ENCODE assay signal across 13 cellular contexts in the genomic region with DNA sequence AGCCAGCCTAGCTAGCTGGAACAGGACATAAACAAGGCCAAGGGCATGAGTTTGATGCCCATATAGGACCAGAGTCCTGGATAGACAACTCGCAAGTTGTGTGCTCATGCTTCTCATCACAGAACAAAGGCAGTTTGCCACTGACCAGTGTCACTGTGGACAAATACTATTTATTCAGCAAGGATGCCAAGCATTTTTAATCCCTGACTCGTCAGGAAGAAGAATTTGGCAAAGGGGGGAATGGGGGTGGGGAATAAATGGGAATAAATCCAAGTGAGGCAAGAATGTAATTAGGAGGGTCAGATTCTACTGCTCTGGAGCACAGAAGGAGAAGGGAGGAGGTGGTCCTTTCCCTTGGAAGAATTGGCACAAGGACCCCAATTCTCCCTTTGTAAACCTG. TPM values are rescaled to one million over a fixed set of nuclear protein-coding genes. Genes with fewer than 3 reads are reported as not detected.
A peak's percentile ranks its signal among the peaks of the same experiment; 100 is the strongest.
DNase-seq lines count a peak whose midpoint lies in the region; ATAC-seq and TF ChIP-seq lines count a peak whose summit lies in the region.
"Had no signal": no experiment of that assay in that cellular context is flagged by ENCODE, and none has a peak within 500 bp of the region (broad histone marks: within the 10 kb centered on the region; RNA-seq: fewer than 3 reads in every experiment).

No MANE protein-coding gene starts in this region.

- no peak overlapping the region for H3K4me3 Mint-ChIP-seq in stimulated activated naive CD8-positive, alpha-beta T cell treated with anti-CD3 and anti-CD28 coated beads, Interleukin-15, amount 100 ng/mL, for 72 hours
- H3K4me3 Mint-ChIP-seq: nephron progenitor cell had no signal

- H3K27me3 ChIP-seq in BJ (ENCODE audit: control insufficient read depth, insufficient read depth, low read length): no peaks in the 10 kb centered on the region

- H3K9me3 Mint-ChIP-seq in stimulated activated naive CD8-positive, alpha-beta T cell treated with anti-CD3 and anti-CD28 coated beads, Interleukin-15, amount 100 ng/mL, for 72 hours: peaks cover 0 to 3% of the 10 kb centered on the region in 2 donors

- CTCF ChIA-PET in BJ (lab: Yijun Ruan, JAX): interaction anchor here (1.2 kb wide), 1 partner anchor 9 kb away, joined by 4 read pairs; no protein-coding TSS in a partner anchor

- DNase-seq in BJ (ENCODE audit: low read depth) (peak; percentile 71), M059J (ENCODE audit: low read depth) (peak; percentile 93), epidermal melanocyte (ENCODE audit: insufficient read length, low spot score) (peak; percentile 29), myocyte (ENCODE audit: low read depth) (peak; percentile 60), activated T-cell treated with anti-CD3 and anti-CD28 coated beads for 4 hours (no peak)
- no peak for DNase-seq in stimulated activated naive CD8-positive, alpha-beta T cell treated with anti-CD3 and anti-CD28 coated beads, Interleukin-15, amount 100 ng/mL, for 72 hours
- DNase-seq: activated T-cell treated with anti-CD3 and anti-CD28 coated beads, Interleukin-2, amount 50 U/mL, for 1 hour; caudate nucleus; COR-L47; nephron progenitor cell; stimulated activated CD4-positive, alpha-beta T cell treated with anti-CD3 and anti-CD28 coated beads, Interleukin-1b, Interleukin-23, amount 100 ng/mL, for 48 hours had no signal

- no peaks in the 10 kb centered on the region for H3K36me3 ChIP-seq in BJ (ENCODE audit: control insufficient read depth, insufficient read depth, low read length)

- no peak overlapping the region for H3K27ac Mint-ChIP-seq in stimulated activated naive CD8-positive, alpha-beta T cell treated with anti-CD3 and anti-CD28 coated beads, Interleukin-15, amount 100 ng/mL, for 72 hours
- H3K27ac Mint-ChIP-seq: nephron progenitor cell had no signal

- no peak overlapping the region for H3K4me3 ChIP-seq in BJ (ENCODE audit: low read depth, low read length)

- no peaks in the 10 kb centered on the region for H3K4me1 Mint-ChIP-seq in stimulated activated naive CD8-positive, alpha-beta T cell treated with anti-CD3 and anti-CD28 coated beads, Interleukin-15, amount 100 ng/mL, for 72 hours

- no peak for TF ChIP-seq CTCF in BJ (IDR thresholded peaks at IDR 0.05; ENCODE audit: insufficient read depth, low read depth, low read length)

- POLR2A ChIA-PET in BJ (lab: Charles Lee): no interaction called here

- ATAC-seq in HG02588 (IDR thresholded peaks at IDR 0.05; ENCODE audit: unreplicated experiment) (no peak), HG03432 (IDR thresholded peaks at IDR 0.05; ENCODE audit: unreplicated experiment) (no peak)
- no peak for ATAC-seq in stimulated activated naive CD8-positive, alpha-beta T cell treated with anti-CD3 and anti-CD28 coated beads, Interleukin-15, amount 100 ng/mL, for 72 hours

- H3K27me3 Mint-ChIP-seq in stimulated activated naive CD8-positive, alpha-beta T cell treated with anti-CD3 and anti-CD28 coated beads, Interleukin-15, amount 100 ng/mL, for 72 hours: no peaks in the 10 kb centered on the region

RNA-seq across cellular contexts. Expression of gene ANKRD55, which starts 46.8 kb away (rescaled TPM):
- not detected in 2 replicates for polyA plus RNA-seq in BJ (2011; rRNA removed)
- not detected in 2 replicates for polyA minus RNA-seq in BJ (2011; rRNA and poly(A)+ RNA removed)
- total RNA-seq in M059J (2014; rRNA removed; shearing (Covaris generic)): 0.17 TPM in 1 of 2 replicates, not detected in the other
- total RNA-seq in myocyte: not detected in 2 replicates
- polyA plus RNA-seq in myocyte (2012): not detected

Comparison
In these comparisons a context has a peak if more than half of its experiments do, and no peak if none do; other contexts are left out.
1. DNase-seq: peak in BJ (single experiment), M059J (single experiment), epidermal melanocyte (single experiment) and myocyte (single experiment); none in stimulated activated naive CD8-positive, alpha-beta T cell treated with anti-CD3 and anti-CD28 coated beads, Interleukin-15, amount 100 ng/mL, for 72 hours (0 of 2) and activated T-cell treated with anti-CD3 and anti-CD28 coated beads for 4 hours (single experiment).